Comparison of ENCODE assay signal across 3 cellular contexts in genomic region chr3:142950972-142951371, GRCh38.
TF ChIP-seq lines count a peak whose summit lies in the region.

No MANE protein-coding gene starts in this region.

TF ChIP-seq in HepG2, 621 proteins besides CTCF, POLR2A, EP300 and RAD21:
- TF ChIP-seq SETDB1 (CRISPR knock-in tag; IDR thresholded peaks at IDR 0.05; ENCODE audit: borderline replicate concordance) (no peak), ZNF121 (CRISPR knock-in tag; IDR thresholded peaks at IDR 0.05) (peak; percentile 67)

TF ChIP-seq in HEK293, 187 proteins besides CTCF, POLR2A, EP300 and RAD21:
- no peak for TF ChIP-seq KLF17 (tag by site-specific recombination; IDR thresholded peaks at IDR 0.05)
- TF ChIP-seq ZNF121 (tag by site-specific recombination; IDR thresholded peaks at IDR 0.05) = 0 out of 2 replicates have a peak, but pooled peaks have one; percentile 23
TF ChIP-seq in HEK293: peak in this region for 1.

TF ChIP-seq in K562, 482 proteins besides CTCF, POLR2A, EP300 and RAD21:
- TF ChIP-seq ZNF121 (CRISPR knock-in tag; conservative IDR thresholded peaks at IDR 0.05) (peak; percentile 67), RBM25 (IDR thresholded peaks at IDR 0.05; ENCODE audit: low read depth, low read length, severe bottlenecking) (peak; percentile 42), POLR3G (IDR thresholded peaks at IDR 0.05; ENCODE audit: extremely low read depth, insufficient read length, insufficient replicate concordance) (no peak)
TF ChIP-seq in K562: peak in this region for 2.
